In the genomic region with DNA sequence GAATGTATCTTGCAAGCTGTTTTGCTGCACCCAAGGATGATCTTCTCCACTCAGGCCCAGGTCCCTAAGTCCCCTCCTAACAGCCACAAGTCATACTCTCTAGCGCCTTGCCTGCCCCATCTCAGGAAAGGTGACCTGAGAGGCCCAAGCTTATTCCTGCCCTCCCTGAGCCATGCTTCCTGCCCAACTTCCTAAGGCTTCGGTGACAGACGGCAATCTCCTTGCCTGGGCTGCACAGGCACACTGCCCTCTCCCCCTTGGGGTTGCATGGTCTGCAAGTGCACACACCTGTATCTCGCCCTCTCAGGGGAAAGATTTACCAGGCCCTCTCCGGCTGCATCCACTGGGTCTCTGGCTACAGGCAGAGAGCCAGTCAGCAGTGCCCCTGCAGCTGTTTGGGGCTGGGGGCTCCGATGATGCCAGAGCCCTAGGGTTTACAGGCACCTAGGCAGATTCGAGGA, we compare ENCODE assay signal across 14 cellular contexts. TPM values are rescaled to one million over a fixed set of nuclear protein-coding genes. Genes with fewer than 3 reads are reported as not detected.
A peak's percentile ranks its signal among the peaks of the same experiment; 100 is the strongest.
DNase-seq lines count a peak whose midpoint lies in the region; ATAC-seq, FAIRE-seq and TF ChIP-seq lines count a peak whose summit lies in the region.
"Had no signal": no experiment of that assay in that cellular context is flagged by ENCODE, and none has a peak within 500 bp of the region (broad histone marks: within the 10 kb centered on the region; RNA-seq: fewer than 3 reads in every experiment).

No MANE protein-coding gene starts in this region.

- peak; percentile 3 for DNase-seq in HuH-7 (ENCODE audit: low spot score)
- DNase-seq in breast epithelium (ENCODE audit: low spot score in 2 of 2) = no peak
- peak; percentile 71 for DNase-seq in kidney
- no peak for DNase-seq in NCI-H748 treated with DMSO at 0.1 percent for 48 hours (lab: John Stamatoyannopoulos, UW)
- no peak for DNase-seq in NCI-H2081 treated with DMSO at 0.1 percent for 48 hours (lab: John Stamatoyannopoulos, UW)
- no peak for DNase-seq in foreskin keratinocyte
- DNase-seq in G401 (ENCODE audit: low spot score) = no peak
- DNase-seq: activated CD4-positive, CD25-positive, alpha-beta regulatory T cell; activated naive CD4-positive, alpha-beta T cell; NCI-H226 had no signal

- no peak for TF ChIP-seq POLR2A in breast epithelium (IDR thresholded peaks at IDR 0.05)

- peak overlapping the region in 1 of 2 donors; percentile 94 for H3K9ac ChIP-seq in kidney (ENCODE audit: low read length in 2 of 2)
- peak overlapping the region in 3 of 5 donors; percentile 28 to 96 (median 92) for H3K9ac ChIP-seq in subcutaneous abdominal adipose tissue (ENCODE audit: low read length in 5 of 5)

- TF ChIP-seq CTCF in breast epithelium (IDR thresholded peaks at IDR 0.05) = no peak
- no peak for TF ChIP-seq CTCF in kidney (IDR thresholded peaks at IDR 0.05; ENCODE audit: borderline replicate concordance, extremely low read depth, insufficient read depth)
- no peak for TF ChIP-seq CTCF in foreskin keratinocyte (conservative IDR thresholded peaks at IDR 0.05)

- peak overlapping the region; percentile 99 to 100 for H3K27ac ChIP-seq in breast epithelium
- peak overlapping the region; percentile 80 to 83 for H3K27ac ChIP-seq in kidney (ENCODE audit: low read depth in 2 of 2, low read length in 2 of 2)
- H3K27ac ChIP-seq in subcutaneous abdominal adipose tissue (ENCODE audit: low read depth, low read length) = peak overlapping the region; percentile 99
- H3K27ac ChIP-seq in foreskin keratinocyte = no peak overlapping the region

- in situ Hi-C loops in G401 (cut with HindIII; ENCODE audit: low sequenced_read_pairs) = no loop called here

- FAIRE-seq in kidney (lab: Jason Lieb, UNC) = no peak

- peak overlapping the region; percentile 70 to 77 (median 75) for H3K4me3 ChIP-seq in breast epithelium
- peak overlapping the region in 1 of 2 donors; percentile 62 for H3K4me3 ChIP-seq in kidney (ENCODE audit: low read length in 2 of 2)
- H3K4me3 ChIP-seq in subcutaneous abdominal adipose tissue (ENCODE audit: low read depth in 1 of 5, low read length in 5 of 5) = peak overlapping the region in 4 of 5 donors; percentile 64 to 91 (median 89)
- H3K4me3 ChIP-seq: SJCRH30 had no signal

- peaks cover 11 to 22% of the 10 kb centered on the region in 2 donors for H3K4me1 ChIP-seq in breast epithelium
- peaks cover 23 to 37% of the 10 kb centered on the region in 2 donors for H3K4me1 ChIP-seq in kidney (ENCODE audit: control insufficient read depth in 1 of 2, insufficient read depth in 1 of 2, low read depth in 1 of 2, low read length in 2 of 2)
- peaks cover 14 to 81% (median 65%) of the 10 kb centered on the region in 5 donors for H3K4me1 ChIP-seq in subcutaneous abdominal adipose tissue (ENCODE audit: control insufficient read depth in 5 of 5, insufficient read depth in 5 of 5, low read length in 5 of 5)
- H3K4me1 ChIP-seq in foreskin keratinocyte = peaks cover 13% of the 10 kb centered on the region

- intact Hi-C loops in breast epithelium (cut with DNase I; ENCODE audit: low total_unique reads) = no loop called here
- intact Hi-C loops in kidney (cut with DNase I) = no loop called here

- no peaks in the 10 kb centered on the region for H3K36me3 ChIP-seq in breast epithelium
- no peaks in the 10 kb centered on the region for H3K36me3 ChIP-seq in kidney (ENCODE audit: control insufficient read depth in 1 of 2, insufficient read depth in 2 of 2, low read length in 2 of 2)
- peaks cover 0 to 8% (median 1%) of the 10 kb centered on the region in 5 donors for H3K36me3 ChIP-seq in subcutaneous abdominal adipose tissue (ENCODE audit: control insufficient read depth in 5 of 5, insufficient read depth in 5 of 5, low read length in 5 of 5)
- H3K36me3 ChIP-seq: SJCRH30 had no signal

- H3K9me3 ChIP-seq in breast epithelium = no peaks in the 10 kb centered on the region
- H3K9me3 ChIP-seq in kidney (ENCODE audit: control insufficient read depth in 1 of 2, low read length in 2 of 2) = no peaks in the 10 kb centered on the region
- no peaks in the 10 kb centered on the region for H3K9me3 ChIP-seq in subcutaneous abdominal adipose tissue (ENCODE audit: control insufficient read depth in 5 of 5, low read length in 5 of 5)
- H3K9me3 ChIP-seq: SJCRH30 had no signal

- H3K27me3 ChIP-seq in breast epithelium (no peaks in the 10 kb centered on the region), subcutaneous abdominal adipose tissue (ENCODE audit: control insufficient read depth in 5 of 5, insufficient read depth in 4 of 5, low read length in 5 of 5) (no peaks in the 10 kb centered on the region), foreskin keratinocyte (no peaks in the 10 kb centered on the region)
- H3K27me3 ChIP-seq: SJCRH30 had no signal

- no peak for ATAC-seq in foreskin keratinocyte

RNA-seq across cellular contexts. Expression of a gene that starts 0.8 kb away (rescaled TPM):
- total RNA-seq in breast epithelium = 1,000 to 10,000 TPM in 1 of 3 donors, 100 to 1,000 TPM in 2; 204 to 1,074 (median 288) TPM
- total RNA-seq in kidney = 357 TPM
- 897 TPM for polyA plus RNA-seq in kidney (ENCODE audit: insufficient read depth, low read depth, low replicate concordance)
- 84.3 and 107 TPM in 2 replicates for total RNA-seq in foreskin keratinocyte
- 96.5 and 140 TPM in 2 replicates for polyA plus RNA-seq in foreskin keratinocyte
- not detected in 2 replicates for total RNA-seq in G401 (2014; rRNA removed; shearing (Covaris generic))
- polyA plus RNA-seq: neural cell had no signal

RNA-seq across cellular contexts. Expression of a gene that starts 9.1 kb away (rescaled TPM):
- total RNA-seq in breast epithelium (100 to 1,000 TPM in 1 of 3 donors, 10 to 100 TPM in 2; 52.1 to 255 (median 53.7) TPM), kidney (41.3 TPM), foreskin keratinocyte (1.5 and 1.7 TPM in 2 replicates)
- polyA plus RNA-seq in kidney (ENCODE audit: insufficient read depth, low read depth, low replicate concordance) (92.8 TPM), foreskin keratinocyte (2.1 and 2.7 TPM in 2 replicates)
- total RNA-seq in G401 (2014; rRNA removed; shearing (Covaris generic)) = 53.5 and 71.1 TPM in 2 replicates

RNA-seq across cellular contexts. Expression of a gene that starts 10.1 kb away (rescaled TPM):
- 10 to 100 TPM; 23.0 to 60.3 (median 32.6) TPM for total RNA-seq in breast epithelium
- 65.9 TPM for total RNA-seq in kidney
- 19.9 TPM for polyA plus RNA-seq in kidney (ENCODE audit: insufficient read depth, low read depth, low replicate concordance)
- total RNA-seq in foreskin keratinocyte = 6.2 and 11.1 TPM in 2 replicates
- 2.8 and 4.9 TPM in 2 replicates for polyA plus RNA-seq in foreskin keratinocyte
- total RNA-seq in G401 (2014; rRNA removed; shearing (Covaris generic)) = 7.2 and 9.7 TPM in 2 replicates

RNA-seq across cellular contexts. Expression of a gene that starts 52.6 kb away (rescaled TPM):
- total RNA-seq in breast epithelium (not detected), kidney (not detected), foreskin keratinocyte (0.56 TPM in 1 of 2 replicates, not detected in the other)
- polyA plus RNA-seq in kidney (ENCODE audit: insufficient read depth, low read depth, low replicate concordance) (not detected), foreskin keratinocyte (1.00 and 1.4 TPM in 2 replicates)
- total RNA-seq in G401 (2014; rRNA removed; shearing (Covaris generic)) = not detected in 2 replicates
- total RNA-seq: M059J, SJCRH30 had no signal
- polyA plus RNA-seq: neural cell had no signal

Comparison
In these comparisons a context has a peak if more than half of its experiments do, and no peak if none do; other contexts are left out.
1. DNase-seq: peak in HuH-7 (single experiment) and kidney (single experiment); none in breast epithelium (0 of 2), NCI-H748 treated with DMSO at 0.1 percent for 48 hours (single experiment), NCI-H2081 treated with DMSO at 0.1 percent for 48 hours (single experiment), foreskin keratinocyte (0 of 2) and G401 (single experiment).
2. RNA of a gene that starts 0.8 kb away (total RNA-seq): 357 TPM in kidney (single experiment), 204 to 1,074 TPM in breast epithelium and 84.3 to 107 TPM in foreskin keratinocyte; not detected in G401; every median in the first group is over 10 times any median in the second.
3. RNA of a gene that starts 9.1 kb away (total RNA-seq): 52.1 to 255 TPM in breast epithelium, 53.5 to 71.1 TPM in G401 and 41.3 TPM in kidney (single experiment); 1.5 to 1.7 TPM in foreskin keratinocyte; every median in the first group is over 10 times any median in the second.